ENCODE assay signal across 1 cellular context in the genomic region with DNA sequence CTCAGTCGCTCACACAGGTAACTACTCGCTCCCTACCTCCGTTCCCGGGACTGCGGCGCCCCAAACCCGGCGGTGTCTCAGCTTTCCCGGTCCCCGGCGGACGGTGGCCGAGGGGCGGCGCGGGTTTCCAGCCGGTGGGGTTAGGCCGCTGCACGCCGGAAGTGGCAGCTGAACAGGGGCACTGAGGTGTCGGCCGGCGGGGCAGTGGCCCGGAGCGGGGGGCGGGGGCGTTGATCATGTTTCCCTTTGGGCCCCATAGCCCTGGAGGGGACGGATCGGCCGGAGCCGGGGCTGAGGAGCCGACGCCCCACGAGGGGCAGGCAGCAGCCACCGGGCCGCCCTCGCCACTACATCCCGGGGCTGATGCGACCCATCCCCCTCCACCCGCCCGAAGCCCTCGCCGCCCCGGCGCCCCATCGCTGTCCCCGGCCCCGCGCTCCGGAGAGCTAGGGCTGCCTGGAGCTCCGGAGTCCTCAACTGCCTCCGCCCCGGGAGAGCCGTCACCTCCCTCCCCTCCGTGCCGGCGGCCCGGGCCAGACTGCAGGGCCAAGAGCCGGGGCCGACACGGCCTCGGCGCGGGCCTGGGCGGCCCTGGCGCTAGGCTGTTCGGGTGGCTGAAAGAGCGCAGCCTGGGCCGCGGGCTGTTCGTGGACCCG.
A peak's percentile ranks its signal among the peaks of the same experiment; 100 is the strongest.
TF ChIP-seq lines count a peak whose summit lies in the region.

A gene with protein sequence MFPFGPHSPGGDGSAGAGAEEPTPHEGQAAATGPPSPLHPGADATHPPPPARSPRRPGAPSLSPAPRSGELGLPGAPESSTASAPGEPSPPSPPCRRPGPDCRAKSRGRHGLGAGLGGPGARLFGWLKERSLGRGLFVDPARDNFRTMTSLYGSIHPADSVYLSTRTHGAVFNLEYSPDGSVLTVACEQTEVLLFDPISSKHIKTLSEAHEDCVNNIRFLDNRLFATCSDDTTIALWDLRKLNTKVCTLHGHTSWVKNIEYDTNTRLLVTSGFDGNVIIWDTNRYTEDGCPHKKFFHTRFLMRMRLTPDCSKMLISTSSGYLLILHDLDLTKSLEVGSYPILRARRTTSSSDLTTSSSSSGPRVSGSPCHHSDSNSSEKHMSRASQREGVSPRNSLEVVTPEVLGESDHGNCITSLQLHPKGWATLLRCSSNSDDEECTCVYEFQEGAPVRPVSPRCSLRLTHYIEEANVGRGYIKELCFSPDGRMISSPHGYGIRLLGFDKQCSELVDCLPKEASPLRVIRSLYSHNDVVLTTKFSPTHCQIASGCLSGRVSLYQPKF (plus strand): TSS at position 167 of the 656 bp plus-strand sequence. CDS start 70 bp downstream, at position 237.

TF ChIP-seq in HepG2, 621 proteins besides CTCF, POLR2A, EP300 and RAD21 (continued from another document and continues in another):
- TF ChIP-seq ZBTB26 (CRISPR knock-in tag; IDR thresholded peaks at IDR 0.05; ENCODE audit: borderline replicate concordance) (peak; percentile 86; the same call in 1 of the 2 replicates), ZNF350 (CRISPR knock-in tag; IDR thresholded peaks at IDR 0.05; ENCODE audit: borderline replicate concordance, low read depth) (peak; percentile 97), ZBTB42 (CRISPR knock-in tag; IDR thresholded peaks at IDR 0.05) (no peak), RARG (CRISPR knock-in tag; IDR thresholded peaks at IDR 0.05; ENCODE audit: low read depth) (no peak), SALL2 (CRISPR knock-in tag; IDR thresholded peaks at IDR 0.05) (peak; percentile 73), KLF6 (CRISPR knock-in tag; IDR thresholded peaks at IDR 0.05) (peak; percentile 94), MEIS2 (CRISPR knock-in tag; IDR thresholded peaks at IDR 0.05) (peak; percentile 83; the same call in 1 of the 2 replicates), SMYD3 (CRISPR knock-in tag; IDR thresholded peaks at IDR 0.05) (peak; percentile 98), SSRP1 (CRISPR knock-in tag; IDR thresholded peaks at IDR 0.05) (no peak), SRY (CRISPR knock-in tag; IDR thresholded peaks at IDR 0.05) (no peak), SNRNP70 (IDR thresholded peaks at IDR 0.05; ENCODE audit: low read depth, low read length) (no peak), ASH2L (IDR thresholded peaks at IDR 0.05; ENCODE audit: insufficient read length, low read depth, low read length) (peak; percentile 98), HDAC2 (CRISPR knock-in tag; IDR thresholded peaks at IDR 0.05) (peak; percentile 95), SALL1 (CRISPR knock-in tag; IDR thresholded peaks at IDR 0.05) (peak; percentile 92), ZNF770 (CRISPR knock-in tag; IDR thresholded peaks at IDR 0.05) (no peak), TBL1XR1 (IDR thresholded peaks at IDR 0.05; ENCODE audit: borderline replicate concordance, low read length, partially characterized antibody) (peak; percentile 74), SPEN (CRISPR knock-in tag; IDR thresholded peaks at IDR 0.05; ENCODE audit: low read depth) (peak; percentile 98), ZNF136 (CRISPR knock-in tag; IDR thresholded peaks at IDR 0.05; ENCODE audit: low read depth) (peak; percentile 95; the same call in 1 of the 2 replicates), CBX1 (IDR thresholded peaks at IDR 0.05; ENCODE audit: low read depth) (peak; percentile 96), PLSCR1 (CRISPR knock-in tag; IDR thresholded peaks at IDR 0.05; ENCODE audit: borderline replicate concordance) (no peak), ZSCAN29 (CRISPR knock-in tag; conservative IDR thresholded peaks at IDR 0.05) (no peak), SRSF1 (optimal IDR thresholded peaks at IDR 0.05; ENCODE audit: low read depth, low read length) (peak; percentile 84), HNRNPH1 (optimal IDR thresholded peaks at IDR 0.05; ENCODE audit: low read depth, low read length) (no peak), YY1 (IDR thresholded peaks at IDR 0.05; ENCODE audit: insufficient read depth, insufficient replicate concordance, low read depth, low read length) (peak; percentile 88), ZNF879 (CRISPR knock-in tag; IDR thresholded peaks at IDR 0.05) (peak; percentile 6; the same call in 1 of the 2 replicates), JUN (CRISPR knock-in tag; IDR thresholded peaks at IDR 0.05) (0 out of 2 replicates have a peak, but pooled peaks have one; percentile 5), ZNF777 (CRISPR knock-in tag; IDR thresholded peaks at IDR 0.05) (peak; percentile 88; the same call in 1 of the 2 replicates), ZNF124 (CRISPR knock-in tag; IDR thresholded peaks at IDR 0.05) (peak; percentile 92), GTF3A (CRISPR knock-in tag; conservative IDR thresholded peaks at IDR 0.05) (no peak), ZNF383 (CRISPR knock-in tag; IDR thresholded peaks at IDR 0.05; ENCODE audit: borderline replicate concordance) (no peak), FOXP1 (IDR thresholded peaks at IDR 0.05) (no peak), FOXP1 (CRISPR knock-in tag; IDR thresholded peaks at IDR 0.05) (peak; percentile 40; the same call in 1 of the 2 replicates), CENPX (CRISPR knock-in tag; IDR thresholded peaks at IDR 0.05) (no peak), ZNF337 (CRISPR knock-in tag; IDR thresholded peaks at IDR 0.05; ENCODE audit: borderline replicate concordance, low read depth) (0 out of 2 replicates have a peak, but pooled peaks have one; percentile 27), ZNF563 (CRISPR knock-in tag; IDR thresholded peaks at IDR 0.05) (peak; percentile 78), HOXD1 (CRISPR knock-in tag; IDR thresholded peaks at IDR 0.05) (0 out of 2 replicates have a peak, but pooled peaks have one; percentile 37), HNF4G (IDR thresholded peaks at IDR 0.05; ENCODE audit: borderline replicate concordance, low read depth, low read length) (no peak; the same call in 1 of the 2 replicates), HNF4G (CRISPR knock-in tag; IDR thresholded peaks at IDR 0.05; ENCODE audit: borderline replicate concordance, low read depth) (peak; percentile 64)
- TF ChIP-seq, protein P1, sequence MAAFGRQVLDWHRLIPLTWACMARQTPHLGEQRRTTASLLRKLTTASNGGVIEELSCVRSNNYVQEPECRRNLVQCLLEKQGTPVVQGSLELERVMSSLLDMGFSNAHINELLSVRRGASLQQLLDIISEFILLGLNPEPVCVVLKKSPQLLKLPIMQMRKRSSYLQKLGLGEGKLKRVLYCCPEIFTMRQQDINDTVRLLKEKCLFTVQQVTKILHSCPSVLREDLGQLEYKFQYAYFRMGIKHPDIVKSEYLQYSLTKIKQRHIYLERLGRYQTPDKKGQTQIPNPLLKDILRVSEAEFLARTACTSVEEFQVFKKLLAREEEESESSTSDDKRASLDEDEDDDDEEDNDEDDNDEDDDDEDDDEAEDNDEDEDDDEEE (CRISPR knock-in tag; IDR thresholded peaks at IDR 0.05): peak; percentile 92
- TF ChIP-seq, protein P2, sequence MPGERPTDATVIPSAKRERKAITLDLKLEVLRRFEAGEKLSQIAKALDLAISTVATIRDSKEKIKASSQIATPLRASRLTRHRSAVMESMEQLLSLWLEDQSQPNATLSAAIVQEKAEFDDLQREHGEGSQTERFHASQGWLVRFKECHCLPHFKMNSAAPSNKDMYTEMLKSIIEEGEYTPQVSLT (CRISPR knock-in tag; IDR thresholded peaks at IDR 0.05; ENCODE audit: borderline replicate concordance, low read depth): no peak
- TF ChIP-seq, protein P3, sequence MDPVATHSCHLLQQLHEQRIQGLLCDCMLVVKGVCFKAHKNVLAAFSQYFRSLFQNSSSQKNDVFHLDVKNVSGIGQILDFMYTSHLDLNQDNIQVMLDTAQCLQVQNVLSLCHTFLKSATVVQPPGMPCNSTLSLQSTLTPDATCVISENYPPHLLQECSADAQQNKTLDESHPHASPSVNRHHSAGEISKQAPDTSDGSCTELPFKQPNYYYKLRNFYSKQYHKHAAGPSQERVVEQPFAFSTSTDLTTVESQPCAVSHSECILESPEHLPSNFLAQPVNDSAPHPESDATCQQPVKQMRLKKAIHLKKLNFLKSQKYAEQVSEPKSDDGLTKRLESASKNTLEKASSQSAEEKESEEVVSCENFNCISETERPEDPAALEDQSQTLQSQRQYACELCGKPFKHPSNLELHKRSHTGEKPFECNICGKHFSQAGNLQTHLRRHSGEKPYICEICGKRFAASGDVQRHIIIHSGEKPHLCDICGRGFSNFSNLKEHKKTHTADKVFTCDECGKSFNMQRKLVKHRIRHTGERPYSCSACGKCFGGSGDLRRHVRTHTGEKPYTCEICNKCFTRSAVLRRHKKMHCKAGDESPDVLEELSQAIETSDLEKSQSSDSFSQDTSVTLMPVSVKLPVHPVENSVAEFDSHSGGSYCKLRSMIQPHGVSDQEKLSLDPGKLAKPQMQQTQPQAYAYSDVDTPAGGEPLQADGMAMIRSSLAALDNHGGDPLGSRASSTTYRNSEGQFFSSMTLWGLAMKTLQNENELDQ (CRISPR knock-in tag; IDR thresholded peaks at IDR 0.05; ENCODE audit: borderline replicate concordance): peak; percentile 86; the same call in 1 of the 2 replicates
- TF ChIP-seq, protein P4, sequence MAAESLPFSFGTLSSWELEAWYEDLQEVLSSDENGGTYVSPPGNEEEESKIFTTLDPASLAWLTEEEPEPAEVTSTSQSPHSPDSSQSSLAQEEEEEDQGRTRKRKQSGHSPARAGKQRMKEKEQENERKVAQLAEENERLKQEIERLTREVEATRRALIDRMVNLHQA (CRISPR knock-in tag; IDR thresholded peaks at IDR 0.05): no peak
- TF ChIP-seq, protein P5, sequence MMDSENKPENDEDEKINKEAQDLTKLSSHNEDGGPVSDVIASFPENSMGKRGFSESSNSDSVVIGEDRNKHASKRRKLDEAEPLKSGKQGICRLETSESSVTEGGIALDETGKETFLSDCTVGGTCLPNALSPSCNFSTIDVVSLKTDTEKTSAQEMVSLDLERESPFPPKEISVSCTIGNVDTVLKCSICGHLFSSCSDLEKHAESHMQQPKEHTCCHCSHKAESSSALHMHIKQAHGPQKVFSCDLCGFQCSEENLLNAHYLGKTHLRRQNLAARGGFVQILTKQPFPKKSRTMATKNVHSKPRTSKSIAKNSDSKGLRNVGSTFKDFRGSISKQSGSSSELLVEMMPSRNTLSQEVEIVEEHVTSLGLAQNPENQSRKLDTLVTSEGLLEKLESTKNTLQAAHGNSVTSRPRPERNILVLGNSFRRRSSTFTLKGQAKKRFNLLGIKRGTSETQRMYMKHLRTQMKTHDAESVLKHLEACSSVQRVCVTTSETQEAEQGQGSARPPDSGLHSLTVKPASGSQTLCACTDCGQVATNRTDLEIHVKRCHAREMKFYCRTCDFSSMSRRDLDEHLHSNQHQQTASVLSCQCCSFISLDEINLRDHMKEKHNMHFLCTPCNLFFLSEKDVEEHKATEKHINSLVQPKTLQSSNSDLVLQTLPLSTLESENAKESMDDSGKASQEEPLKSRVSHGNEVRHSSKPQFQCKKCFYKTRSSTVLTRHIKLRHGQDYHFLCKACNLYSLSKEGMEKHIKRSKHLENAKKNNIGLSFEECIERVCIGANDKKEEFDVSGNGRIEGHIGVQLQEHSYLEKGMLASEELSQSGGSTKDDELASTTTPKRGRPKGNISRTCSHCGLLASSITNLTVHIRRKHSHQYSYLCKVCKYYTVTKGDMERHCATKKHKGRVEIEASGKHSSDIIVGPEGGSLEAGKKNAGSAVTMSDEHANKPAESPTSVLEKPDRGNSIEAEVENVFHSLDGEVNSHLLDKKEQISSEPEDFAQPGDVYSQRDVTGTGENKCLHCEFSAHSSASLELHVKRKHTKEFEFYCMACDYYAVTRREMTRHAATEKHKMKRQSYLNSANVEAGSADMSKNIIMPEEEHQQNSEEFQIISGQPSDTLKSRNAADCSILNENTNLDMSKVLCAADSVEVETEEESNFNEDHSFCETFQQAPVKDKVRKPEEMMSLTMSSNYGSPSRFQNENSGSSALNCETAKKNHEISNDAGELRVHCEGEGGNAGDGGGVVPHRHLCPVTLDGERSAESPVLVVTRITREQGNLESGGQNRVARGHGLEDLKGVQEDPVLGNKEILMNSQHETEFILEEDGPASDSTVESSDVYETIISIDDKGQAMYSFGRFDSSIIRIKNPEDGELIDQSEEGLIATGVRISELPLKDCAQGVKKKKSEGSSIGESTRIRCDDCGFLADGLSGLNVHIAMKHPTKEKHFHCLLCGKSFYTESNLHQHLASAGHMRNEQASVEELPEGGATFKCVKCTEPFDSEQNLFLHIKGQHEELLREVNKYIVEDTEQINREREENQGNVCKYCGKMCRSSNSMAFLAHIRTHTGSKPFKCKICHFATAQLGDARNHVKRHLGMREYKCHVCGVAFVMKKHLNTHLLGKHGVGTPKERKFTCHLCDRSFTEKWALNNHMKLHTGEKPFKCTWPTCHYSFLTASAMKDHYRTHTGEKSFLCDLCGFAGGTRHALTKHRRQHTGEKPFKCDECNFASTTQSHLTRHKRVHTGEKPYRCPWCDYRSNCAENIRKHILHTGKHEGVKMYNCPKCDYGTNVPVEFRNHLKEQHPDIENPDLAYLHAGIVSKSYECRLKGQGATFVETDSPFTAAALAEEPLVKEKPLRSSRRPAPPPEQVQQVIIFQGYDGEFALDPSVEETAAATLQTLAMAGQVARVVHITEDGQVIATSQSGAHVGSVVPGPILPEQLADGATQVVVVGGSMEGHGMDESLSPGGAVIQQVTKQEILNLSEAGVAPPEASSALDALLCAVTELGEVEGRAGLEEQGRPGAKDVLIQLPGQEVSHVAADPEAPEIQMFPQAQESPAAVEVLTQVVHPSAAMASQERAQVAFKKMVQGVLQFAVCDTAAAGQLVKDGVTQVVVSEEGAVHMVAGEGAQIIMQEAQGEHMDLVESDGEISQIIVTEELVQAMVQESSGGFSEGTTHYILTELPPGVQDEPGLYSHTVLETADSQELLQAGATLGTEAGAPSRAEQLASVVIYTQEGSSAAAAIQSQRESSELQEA (CRISPR knock-in tag; IDR thresholded peaks at IDR 0.05; ENCODE audit: not compliant biosample characterization): peak; percentile 13
